8 cellular contexts compared by ENCODE assay signal in genomic region chr2:232697807-232698110, GRCh38. TPM values are rescaled to one million over a fixed set of nuclear protein-coding genes. Genes with fewer than 3 reads are reported as not detected.
DNase-seq lines count a peak whose midpoint lies in the region; FAIRE-seq and TF ChIP-seq lines count a peak whose summit lies in the region.

No MANE protein-coding gene starts in this region.

- no peak overlapping the region for H2BK15ac ChIP-seq in H1 (ENCODE audit: low read length)

- H3K9me2 ChIP-seq in OCI-LY1 (ENCODE audit: low read depth, low read length), result no peaks in the 10 kb centered on the region

- H3K4me1 Mint-ChIP-seq in activated naive CD4-positive, alpha-beta T cell treated with anti-CD3 and anti-CD28 coated beads for 36 hours (ENCODE audit: low read depth), result peaks cover 39% of the 10 kb centered on the region
- peaks cover 34% of the 10 kb centered on the region for H3K4me1 Mint-ChIP-seq in nephron progenitor cell

- TF ChIP-seq POLR2A in H1 (IDR thresholded peaks at IDR 0.05; ENCODE audit: control extremely low read depth in 1 of 2, low read depth in 2 of 2, low read length in 2 of 2), result no peak; a peak in 1 of 3 replicates

- H4K20me1 ChIP-seq in OCI-LY1 (ENCODE audit: insufficient read depth, low read length), result no peaks in the 10 kb centered on the region
- H4K20me1 ChIP-seq in H1 (replicated peaks in 1 of 2; ENCODE audit: control insufficient read depth in 1 of 2, insufficient read depth in 2 of 2, low read length in 2 of 2), result peaks cover 0 to 3% of the 10 kb centered on the region in 2 experiments

- H3K23ac ChIP-seq in H1 (ENCODE audit: insufficient read length), result no peak overlapping the region

- no peak for TF ChIP-seq RAD21 in H1 (IDR thresholded peaks at IDR 0.05 in 1 of 2, conservative IDR thresholded peaks at IDR 0.05 in 1 of 2; ENCODE audit: low read depth in 2 of 2, low read length in 2 of 2)

- POLR2A ChIA-PET in H1 (lab: Charles Lee; ENCODE audit: partially characterized antibody), result interaction anchor here (1.0 to 1.5 kb wide), 5 partner anchors 9 to 114 kb away, joined by 3 to 6 read pairs (median 3); no protein-coding TSS in a partner anchor
- POLR2A ChIA-PET in HEK293T (lab: Yijun Ruan, JAX), result interaction anchor here (0.5 to 1.9 kb wide), 3 partner anchors 10 to 65 kb away, joined by 3 to 10 read pairs (median 4); partner anchors contain the start of gene EFHD1

- no peak overlapping the region for H2BK12ac ChIP-seq in H1 (ENCODE audit: low read depth, low read length)

- H2AFZ ChIP-seq in OCI-LY1 (ENCODE audit: low read length) (no peak overlapping the region), H1 (ENCODE audit: low read length) (peak overlapping the region; percentile 52; the same call in 1 of the 2 replicates)

- peak overlapping the region; percentile 87 for H3K4me3 Mint-ChIP-seq in activated naive CD4-positive, alpha-beta T cell treated with anti-CD3 and anti-CD28 coated beads for 36 hours
- peak overlapping the region; percentile 99 for H3K4me3 Mint-ChIP-seq in nephron progenitor cell

- H3K14ac ChIP-seq in H1 (ENCODE audit: insufficient read length), result no peak overlapping the region

- H3K4ac ChIP-seq in H1 (replicated peaks; ENCODE audit: insufficient read length, low read depth, low read length), result no peak overlapping the region

- intact Hi-C loops in activated naive CD4-positive, alpha-beta T cell treated with anti-CD3 and anti-CD28 coated beads for 36 hours (cut with micrococcal nuclease), result loop anchor here (1.0 to 10.0 kb wide), 7 partner anchors 84 to 1155 kb away; partner anchors contain the start of genes ATG16L1, COPS7B, EIF4E2 and HJURP

- H3K9me3 ChIP-seq in OCI-LY1 (ENCODE audit: low read length) (no peaks in the 10 kb centered on the region), H1 (ENCODE audit: insufficient read depth in 2 of 2, low read depth in 1 of 2, low read length in 1 of 2) (no peaks in the 10 kb centered on the region)

- peaks cover 3% of the 10 kb centered on the region for H3K9me3 Mint-ChIP-seq in activated naive CD4-positive, alpha-beta T cell treated with anti-CD3 and anti-CD28 coated beads for 36 hours
- no peaks in the 10 kb centered on the region for H3K9me3 Mint-ChIP-seq in nephron progenitor cell

- H3K79me1 ChIP-seq in H1 (ENCODE audit: low read depth, low read length), result no peaks in the 10 kb centered on the region; the same call in none of the 2 replicates

- peak overlapping the region; percentile 79 for H2BK5ac ChIP-seq in H1 (ENCODE audit: low read depth, low read length)

- no peak overlapping the region for H2AK5ac ChIP-seq in H1 (ENCODE audit: low read depth, low read length)

- no peaks in the 10 kb centered on the region for H3F3A ChIP-seq in OCI-LY1 (ENCODE audit: insufficient read depth, low read length)

- H4K5ac ChIP-seq in H1 (ENCODE audit: insufficient read length, low read depth, low read length), result peak overlapping the region; percentile 54

- peaks cover 20% of the 10 kb centered on the region for H3K36me3 Mint-ChIP-seq in activated naive CD4-positive, alpha-beta T cell treated with anti-CD3 and anti-CD28 coated beads for 36 hours (ENCODE audit: low read depth)
- H3K36me3 Mint-ChIP-seq in nephron progenitor cell (ENCODE audit: low read depth), result peaks cover 17% of the 10 kb centered on the region

- peak overlapping the region; percentile 75 for H3K4me2 ChIP-seq in OCI-LY1 (ENCODE audit: low read length)
- peak overlapping the region; percentile 65 to 86 for H3K4me2 ChIP-seq in H1 (ENCODE audit: insufficient read depth in 1 of 2, low read depth in 2 of 2, low read length in 2 of 2)

- H3K23me2 ChIP-seq in H1 (ENCODE audit: low read depth, low read length), result peaks cover 4% of the 10 kb centered on the region

- H3K27ac ChIP-seq in OCI-LY1 (ENCODE audit: low read depth, low read length, poor library complexity, severe bottlenecking) (peak overlapping the region; percentile 8), H1 (ENCODE audit: low read depth, low read length) (peak overlapping the region; percentile 81; the same call in 1 of the 2 replicates)

- H2BK120ac ChIP-seq in H1 (replicated peaks; ENCODE audit: low read depth, low read length), result no peak overlapping the region

- TF ChIP-seq CTCF in OCI-LY1 (IDR thresholded peaks at IDR 0.05; ENCODE audit: low read length) (no peak), H1 (IDR thresholded peaks at IDR 0.05; ENCODE audit: control extremely low read depth in 1 of 3, insufficient read depth in 1 of 3, low read depth in 1 of 3, low read length in 3 of 3) (no peak), nephron progenitor cell (IDR thresholded peaks at IDR 0.05) (no peak)

- DNase-seq in activated naive CD4-positive, alpha-beta T cell treated with anti-CD3 and anti-CD28 coated beads for 36 hours, result peak; percentile 24
- no peak for DNase-seq in activated naive CD4-positive, alpha-beta T cell treated with Interleukin-2 at 50 U/mL for 16 hours
- DNase-seq in H1 (ENCODE audit: low read depth in 1 of 2, low spot score in 2 of 2) (no peak), nephron progenitor cell (no peak), NCI-H2196 treated with DMSO at 0.1 percent for 48 hours (lab: John Stamatoyannopoulos, UW; ENCODE audit: unreplicated experiment) (no peak), HEK293T (ENCODE audit: extremely low spot score) (no peak), NCI-H128 (lab: John Stamatoyannopoulos, UW; ENCODE audit: unreplicated experiment) (no peak)

- H3K4me1 ChIP-seq in OCI-LY1 (ENCODE audit: insufficient read depth, low read length, severe bottlenecking) (peaks cover 25% of the 10 kb centered on the region), H1 (replicated peaks in 1 of 4; ENCODE audit: control insufficient read depth in 3 of 4, insufficient read depth in 4 of 4, low read length in 3 of 4) (peaks cover 0 to 8% (median 3%) of the 10 kb centered on the region in 4 experiments; a peak in 4 of 7 replicates)

- peak overlapping the region; percentile 18 for H3K56ac ChIP-seq in H1 (replicated peaks; ENCODE audit: insufficient read length, low read depth, low read length)

- peak overlapping the region; percentile 96; the same call in 1 of the 2 replicates for H4K8ac ChIP-seq in H1 (ENCODE audit: extremely low read depth, insufficient read depth, low read length)

- H3K9ac ChIP-seq in OCI-LY1 (ENCODE audit: low read length), result peak overlapping the region; percentile 96
- H3K9ac ChIP-seq in H1 (replicated peaks in 1 of 4; ENCODE audit: extremely low read depth in 1 of 4, low read depth in 3 of 4, low read length in 3 of 4), result peak overlapping the region; percentile 88 to 91 (median 89)

- peak overlapping the region; percentile 47 for H4K91ac ChIP-seq in H1 (replicated peaks; ENCODE audit: insufficient read length, low read length)

- H3K36me3 ChIP-seq in OCI-LY1 (ENCODE audit: insufficient read depth, low read length), result peaks cover 20% of the 10 kb centered on the region
- H3K36me3 ChIP-seq in H1 (ENCODE audit: control insufficient read depth in 2 of 4, insufficient read depth in 4 of 4, low read length in 3 of 4), result no peaks in the 10 kb centered on the region; a peak in 1 of 8 replicates

- H3K79me2 ChIP-seq in OCI-LY1 (ENCODE audit: insufficient read depth, low read length) (peaks cover 39% of the 10 kb centered on the region), H1 (ENCODE audit: control insufficient read depth in 1 of 2, insufficient read depth in 2 of 2, low read length in 2 of 2) (peaks cover 18 to 51% of the 10 kb centered on the region in 2 experiments)

- no peak for FAIRE-seq in H1 (lab: Jason Lieb, UNC)

- no peak for TF ChIP-seq EP300 in H1 (IDR thresholded peaks at IDR 0.05; ENCODE audit: borderline replicate concordance in 1 of 2, low read depth in 2 of 2, low read length in 2 of 2)

- peak overlapping the region; percentile 79; the same call in 1 of the 2 replicates for H3K18ac ChIP-seq in H1 (ENCODE audit: extremely low read depth, low read length)

- no peaks in the 10 kb centered on the region for H3K27me3 ChIP-seq in OCI-LY1 (ENCODE audit: insufficient read depth, low read length)
- H3K27me3 ChIP-seq in H1 (replicated peaks in 1 of 4; ENCODE audit: control insufficient read depth in 3 of 4, extremely low read depth in 1 of 4, insufficient read depth in 3 of 4, low read length in 3 of 4), result no peaks in the 10 kb centered on the region

- H3K27me3 Mint-ChIP-seq in activated naive CD4-positive, alpha-beta T cell treated with anti-CD3 and anti-CD28 coated beads for 36 hours (ENCODE audit: low read depth), result no peaks in the 10 kb centered on the region
- H3K27me3 Mint-ChIP-seq in nephron progenitor cell (ENCODE audit: low read depth, poor library complexity), result no peaks in the 10 kb centered on the region

- H3K4me3 ChIP-seq in OCI-LY1 (ENCODE audit: low read depth, low read length, poor library complexity, severe bottlenecking) (peak overlapping the region; percentile 98), H1 (ENCODE audit: extremely low read depth in 1 of 4, insufficient read depth in 2 of 4, low read depth in 3 of 4, low read length in 4 of 4) (peak overlapping the region; percentile 87 to 96 (median 94))

- CTCF ChIA-PET in activated naive CD4-positive, alpha-beta T cell treated with anti-CD3 and anti-CD28 coated beads for 36 hours (lab: Charles Lee), result no interaction called here
- CTCF ChIA-PET in H1 (lab: Charles Lee; ENCODE audit: partially characterized antibody), result no interaction called here
- CTCF ChIA-PET in HEK293T (lab: Yijun Ruan, JAX), result no interaction called here

- H2BK20ac ChIP-seq in H1 (ENCODE audit: low read length), result no peak overlapping the region

- 0% methylated on average over 11 of the region's 11 CpGs; no CpG with 5 or more reads in 1 of the 2 experiments for WGBS in H1 (ENCODE audit: extremely low coverage in 1 of 2, insufficient coverage in 1 of 2, insufficient read length in 1 of 2, insufficient replicate concordance in 2 of 2, low coverage in 1 of 2, low lambda C conversion rate in 2 of 2, missing lambda C conversion rate in 1 of 2), 2 experiments

- H3K27ac Mint-ChIP-seq in activated naive CD4-positive, alpha-beta T cell treated with anti-CD3 and anti-CD28 coated beads for 36 hours, result peak overlapping the region; percentile 70
- H3K27ac Mint-ChIP-seq in nephron progenitor cell, result peak overlapping the region; percentile 95

TF ChIP-seq in H1, 55 proteins besides CTCF, POLR2A, EP300 and RAD21 (continues in another document):
- TF ChIP-seq TAF1 (IDR thresholded peaks at IDR 0.05; ENCODE audit: low read depth, low read length), result no peak

TF ChIP-seq in HEK293T, 16 proteins besides CTCF, POLR2A, EP300 and RAD21 (continues in another document):
- no peak for TF ChIP-seq L3MBTL2 (conservative IDR thresholded peaks at IDR 0.05)

RNA-seq across cellular contexts. Expression of gene GIGYF2, which starts 0.6 kb away (rescaled TPM):
- 10 to 100 TPM; 49.7 to 52.8 TPM for total RNA-seq in activated naive CD4-positive, alpha-beta T cell treated with anti-CD3 and anti-CD28 coated beads for 36 hours
- total RNA-seq in H1 (2021; fragmentation: NEBNext Ultra II Directional; extraction: Animal tissue kit (Norgen Biotek cat#: 25700)), result 58.2 and 62.0 TPM in 2 replicates
- 19.3 and 22.3 TPM in 2 replicates for polyA plus RNA-seq in H1 (2011; rRNA removed)
- 26.4 TPM for polyA plus RNA-seq in H1 (2011; cell fraction: cytosol; rRNA removed)
- 40.2 TPM for polyA plus RNA-seq in H1 (2011; cell fraction: nucleus; rRNA removed)
- 30.2 to 46.4 TPM (median 34.1 TPM) in 4 replicates for polyA plus RNA-seq in H1 (2012, experiment 1 of 2)
- 2.0 TPM for polyA plus RNA-seq in H1 (2012, experiment 2 of 2)
- 40.9 TPM for polyA plus RNA-seq in H1 (2013, experiment 1 of 2)
- polyA plus RNA-seq in H1 (2013, experiment 2 of 2), result 41.0 TPM
- polyA minus RNA-seq in H1 (2011; rRNA and poly(A)+ RNA removed), result 86.9 and 90.9 TPM in 2 replicates
- polyA minus RNA-seq in H1 (2011; cell fraction: cytosol; rRNA and poly(A)+ RNA removed), result 37.5 TPM
- 91.9 TPM for polyA minus RNA-seq in H1 (2011; cell fraction: nucleus; rRNA and poly(A)+ RNA removed)
